In the genomic region with DNA sequence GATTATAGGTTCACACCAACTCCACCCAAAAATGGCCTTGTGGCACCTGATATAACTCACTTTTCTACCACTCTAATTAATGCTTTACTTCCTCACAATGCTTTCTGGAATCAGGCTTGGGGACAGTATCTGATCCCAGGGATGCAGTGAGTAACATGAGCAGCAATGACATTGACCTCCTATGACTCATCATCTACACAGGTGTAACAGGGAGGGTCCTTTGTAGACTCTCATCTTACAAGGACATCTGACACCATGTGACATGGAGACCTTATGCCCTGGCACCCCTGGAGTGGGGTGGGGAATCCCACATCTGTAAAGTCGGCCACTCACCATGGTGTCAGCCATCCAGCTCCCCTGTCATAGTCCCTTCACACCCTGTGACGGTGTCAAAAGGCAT, we compare ENCODE assay signal across 20 cellular contexts.
DNase-seq lines count a peak whose midpoint lies in the region; ATAC-seq lines count a peak whose summit lies in the region.
"Had no signal": no experiment of that assay in that cellular context is flagged by ENCODE, and none has a peak within 500 bp of the region (broad histone marks: within the 10 kb centered on the region; RNA-seq: fewer than 3 reads in every experiment).

No MANE protein-coding gene starts in this region.

- no peaks in the 10 kb centered on the region for H3K9me3 ChIP-seq in aorta (ENCODE audit: control insufficient read depth, low read length)
- H3K9me3 ChIP-seq: SK-N-SH had no signal

- no peak overlapping the region for H3K4me3 ChIP-seq in aorta (ENCODE audit: low read length in 2 of 2)

- ATAC-seq in HG03442 (IDR thresholded peaks at IDR 0.05; ENCODE audit: unreplicated experiment): no peak
- ATAC-seq in GM18858 (IDR thresholded peaks at IDR 0.05; ENCODE audit: unreplicated experiment): no peak
- ATAC-seq in aorta (ENCODE audit: low FRiP score): no peak
- ATAC-seq: T-cell had no signal

- intact Hi-C loops in aorta (cut with DNase I): no loop called here

- 98 to 100% methylated on average over 2 of the region's 2 CpGs for WGBS in aorta, 2 donors

- peaks cover 0 to 4% of the 10 kb centered on the region in 2 donors for H3K4me1 ChIP-seq in aorta (ENCODE audit: control insufficient read depth in 1 of 2, insufficient read depth in 2 of 2, low read length in 2 of 2)

- H3K36me3 ChIP-seq in aorta (ENCODE audit: control insufficient read depth in 1 of 2, insufficient read depth in 2 of 2, low read length in 1 of 2): no peaks in the 10 kb centered on the region

- H3K27me3 ChIP-seq in aorta (ENCODE audit: control insufficient read depth in 1 of 2, insufficient read depth in 2 of 2, low read length in 1 of 2): no peaks in the 10 kb centered on the region

- DNase-seq in DMS153 (lab: John Stamatoyannopoulos, UW) (peak; percentile 42), DMS153 treated with DMSO at 0.1 percent for 48 hours (lab: John Stamatoyannopoulos, UW; ENCODE audit: unreplicated experiment) (no peak), HT-29 (ENCODE audit: low spot score) (peak; percentile 10), NCI-H510A treated with DMSO at 0.1 percent for 48 hours (lab: John Stamatoyannopoulos, UW) (peak; percentile 57), left kidney (ENCODE audit: low read depth, low spot score) (peak; percentile 66), aorta (no peak)
- DNase-seq: GOT3; KG1; MV-4-11; NCI-H1694 treated with DMSO at 0.1 percent for 48 hours; NCI-H226; NCI-H69; NK-92 treated with Interleukin-12 subunit alpha and Interleukin-12 subunit beta, amount 100 ng/mL, for 24 hours; RPMI8226; SHP77 treated with DMSO at 0.1 percent for 48 hours; SK-N-SH; T-cell had no signal

- H3K27ac ChIP-seq in aorta (ENCODE audit: low read depth in 1 of 2, low read length in 2 of 2): no peak overlapping the region
- H3K27ac ChIP-seq: 22Rv1 had no signal

Comparison
In these comparisons a context has a peak if more than half of its experiments do, and no peak if none do; other contexts are left out.
1. DNase-seq: peak in DMS153 (single experiment), HT-29 (single experiment), NCI-H510A treated with DMSO at 0.1 percent for 48 hours (single experiment) and left kidney (single experiment); none in DMS153 treated with DMSO at 0.1 percent for 48 hours (single experiment) and aorta (0 of 2).